In the genomic region with DNA sequence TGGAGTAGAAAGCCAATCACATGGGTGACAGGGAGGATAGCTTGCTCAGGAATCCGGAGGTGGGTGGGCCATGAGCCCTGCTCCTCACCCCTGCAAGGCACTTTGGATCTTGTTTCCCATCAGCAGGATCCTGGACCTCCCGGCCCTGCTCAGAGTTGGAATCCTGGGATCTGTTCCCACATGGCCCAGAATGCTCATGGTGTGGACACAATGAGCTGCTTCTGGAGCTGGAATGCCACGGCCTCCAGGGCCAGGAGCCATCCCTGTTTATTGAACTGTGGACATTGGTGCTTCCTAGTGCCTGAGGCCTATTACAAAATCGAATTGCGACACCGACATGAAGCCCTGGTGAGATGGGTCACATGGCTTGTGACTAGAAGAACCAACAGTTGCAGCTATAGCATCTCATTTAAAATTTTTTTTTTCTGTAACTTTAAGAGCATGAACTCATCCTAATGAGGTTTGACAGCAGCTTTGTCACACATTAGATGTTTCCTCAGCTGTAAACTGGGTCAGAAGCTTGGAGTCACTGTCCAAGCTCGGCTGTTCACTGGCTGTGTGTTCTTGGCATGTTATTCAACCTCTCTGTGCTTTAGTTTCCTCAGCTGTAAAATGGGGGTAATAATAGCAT, we compare ENCODE assay signal across 11 cellular contexts. TPM values are rescaled to one million over a fixed set of nuclear protein-coding genes. Genes with fewer than 3 reads are reported as not detected.
DNase-seq lines count a peak whose midpoint lies in the region; ATAC-seq and TF ChIP-seq lines count a peak whose summit lies in the region.
"Had no signal": no experiment of that assay in that cellular context is flagged by ENCODE, and none has a peak within 500 bp of the region (broad histone marks: within the 10 kb centered on the region; RNA-seq: fewer than 3 reads in every experiment).

No MANE protein-coding gene starts in this region.

- 48 to 70% (median 49%) methylated on average over 7 of the region's 7 CpGs for WGBS in psoas muscle, 3 donors

- ATAC-seq in psoas muscle (peak; percentile 45 to 80 (median 54)), HG03442 (IDR thresholded peaks at IDR 0.05; ENCODE audit: unreplicated experiment) (no peak), GM18873 (IDR thresholded peaks at IDR 0.05; ENCODE audit: low FRiP score, unreplicated experiment) (no peak)
- ATAC-seq: natural killer cell treated with Interleukin-12 subunit alpha and Interleukin-12 subunit beta and Interleukin-15 and Interleukin-18, amount 100 ng/mL, for 72 hours had no signal

- peak; percentile 84 for DNase-seq in ELF-1 (ENCODE audit: low read depth, low spot score)
- peak; percentile 50 for DNase-seq in RWPE1 (ENCODE audit: low spot score)
- DNase-seq in foreskin fibroblast, result peak; percentile 84 to 87
- DNase-seq in psoas muscle, result peak; percentile 71 to 89
- DNase-seq in amygdala (lab: John Stamatoyannopoulos, UW), result no peak
- DNase-seq in caudate nucleus (lab: John Stamatoyannopoulos, UW), result no peak
- DNase-seq: DMS53 had no signal

- H3K27ac ChIP-seq in RWPE1 (no peak overlapping the region), psoas muscle (no peak overlapping the region), caudate nucleus (ENCODE audit: low read depth, low read length) (no peak overlapping the region)

- CTCF ChIA-PET in RWPE1 (lab: Yijun Ruan, JAX), result interaction anchor here (0.7 to 3.5 kb wide), 7 partner anchors 40 to 144 kb away, joined by 3 to 20 read pairs (median 3); no protein-coding TSS in a partner anchor

- no peaks in the 10 kb centered on the region for H3K9me3 ChIP-seq in psoas muscle

- H3K4me1 ChIP-seq in psoas muscle, result no peaks in the 10 kb centered on the region

- TF ChIP-seq CTCF in RWPE1 (conservative IDR thresholded peaks at IDR 0.05; ENCODE audit: low read depth), result no peak
- no peak for TF ChIP-seq CTCF in foreskin fibroblast (IDR thresholded peaks at IDR 0.05; ENCODE audit: low read depth, low read length)
- no peak for TF ChIP-seq CTCF in psoas muscle (IDR thresholded peaks at IDR 0.05)

- H3K36me3 ChIP-seq in psoas muscle (ENCODE audit: insufficient read depth in 1 of 2, low read depth in 1 of 2), result no peaks in the 10 kb centered on the region

- intact Hi-C loops in psoas muscle (cut with DNase I), result no loop called here

- POLR2A ChIA-PET in RWPE1 (lab: Yijun Ruan, JAX; ENCODE audit: low non-redundant PET), result interaction anchor here (0.5 to 0.7 kb wide), 2 partner anchors 38 to 107 kb away, joined by 5 to 6 read pairs; no protein-coding TSS in a partner anchor

- H3K27me3 ChIP-seq in psoas muscle (ENCODE audit: insufficient read depth in 3 of 3, low read length in 2 of 3), result no peaks in the 10 kb centered on the region

- H3K4me3 ChIP-seq in foreskin fibroblast (ENCODE audit: low read depth in 1 of 2, low read length in 2 of 2), result no peak overlapping the region
- H3K4me3 ChIP-seq in psoas muscle, result no peak overlapping the region

RNA-seq across cellular contexts. Expression of gene GOLT1A, which starts 40.4 kb away (rescaled TPM):
- total RNA-seq in psoas muscle, result not detected
- 1 to 10 TPM in 1 of 3 donors, under 1 TPM in 2; 0.30 to 7.1 (median 0.37) TPM for polyA plus RNA-seq in psoas muscle
- total RNA-seq: natural killer cell treated with Interleukin-12 subunit alpha and Interleukin-12 subunit beta and Interleukin-15 and Interleukin-18, amount 100 ng/mL, for 72 hours; T-helper 2 cell treated with Interferon-gamma antibody and Interleukin-4, amounts not matched to agents 100 ng/mL and 5 ng/mL, for 36 hours had no signal

RNA-seq across cellular contexts. Expression of gene KISS1, which starts 57.9 kb away (rescaled TPM):
- total RNA-seq in psoas muscle, result not detected
- polyA plus RNA-seq in psoas muscle, result under 1 TPM in 1 of 3 donors, not detected in 2; 0.18 TPM
- total RNA-seq: natural killer cell treated with Interleukin-12 subunit alpha and Interleukin-12 subunit beta and Interleukin-15 and Interleukin-18, amount 100 ng/mL, for 72 hours; T-helper 2 cell treated with Interferon-gamma antibody and Interleukin-4, amounts not matched to agents 100 ng/mL and 5 ng/mL, for 36 hours had no signal

Comparison
In these comparisons a context has a peak if more than half of its experiments do, and no peak if none do; other contexts are left out.
1. DNase-seq: peak in ELF-1 (single experiment), RWPE1 (single experiment), foreskin fibroblast (2 of 2) and psoas muscle (2 of 2); none in amygdala (0 of 56) and caudate nucleus (0 of 61).
2. ATAC-seq: peak in psoas muscle (4 of 4); none in HG03442 (single experiment) and GM18873 (single experiment).